Comparison of ENCODE assay signal across 15 cellular contexts in genomic region chr18:23291456-23292205, GRCh38.
DNase-seq lines count a peak whose midpoint lies in the region; ATAC-seq and TF ChIP-seq lines count a peak whose summit lies in the region.
"Had no signal": no experiment of that assay in that cellular context is flagged by ENCODE, and none has a peak within 500 bp of the region (broad histone marks: within the 10 kb centered on the region; RNA-seq: fewer than 3 reads in every experiment).

No MANE protein-coding gene starts in this region.

- no peak overlapping the region for H3K4me3 Mint-ChIP-seq in MCF 10A (ENCODE audit: unreplicated experiment)
- H3K4me3 Mint-ChIP-seq: activated CD4-positive, alpha-beta memory T cell treated with anti-CD3 and anti-CD28 coated beads for 36 hours; activated naive CD4-positive, alpha-beta T cell treated with anti-CD3 and anti-CD28 coated beads, Interleukin-2, amount 10 ng/mL, durations not matched to agents 7 days and 5 days; B cell; neural progenitor cell had no signal

- H3K36me3 Mint-ChIP-seq in MCF 10A (ENCODE audit: insufficient read depth, unreplicated experiment), result no peaks in the 10 kb centered on the region
- H3K36me3 Mint-ChIP-seq: activated CD4-positive, alpha-beta memory T cell treated with anti-CD3 and anti-CD28 coated beads for 36 hours; activated naive CD4-positive, alpha-beta T cell treated with anti-CD3 and anti-CD28 coated beads, Interleukin-2, amount 10 ng/mL, durations not matched to agents 7 days and 5 days; neural progenitor cell had no signal

- no peak for TF ChIP-seq POLR2A in Peyer's patch (IDR thresholded peaks at IDR 0.05)

- no peaks in the 10 kb centered on the region for H3K36me3 ChIP-seq in BJ (ENCODE audit: control insufficient read depth, insufficient read depth, low read length)
- no peaks in the 10 kb centered on the region for H3K36me3 ChIP-seq in MG63
- H3K36me3 ChIP-seq in left lung, result no peaks in the 10 kb centered on the region
- H3K36me3 ChIP-seq in Peyer's patch, result no peaks in the 10 kb centered on the region
- H3K36me3 ChIP-seq: neural progenitor cell had no signal

- peak; percentile 28 for DNase-seq in BJ (ENCODE audit: low read depth)
- DNase-seq in MG63, result peak; percentile 17
- DNase-seq in MCF 10A (ENCODE audit: unreplicated experiment), result peak; percentile 69
- DNase-seq in left lung, result no peak
- DNase-seq in Peyer's patch, result no peak
- no peak for DNase-seq in RPMI8226
- DNase-seq in NCI-H128 (lab: John Stamatoyannopoulos, UW; ENCODE audit: unreplicated experiment), result no peak
- DNase-seq: activated CD4-positive, alpha-beta memory T cell treated with anti-CD3 and anti-CD28 coated beads for 36 hours; activated naive CD4-positive, alpha-beta T cell treated with anti-CD3 and anti-CD28 coated beads, Interleukin-2, amount 10 ng/mL, durations not matched to agents 7 days and 5 days; NCI-H1092 treated with DMSO at 0.1 percent for 48 hours; NK-92 treated with Interleukin-12 subunit alpha and Interleukin-12 subunit beta, amount 100 ng/mL, for 24 hours had no signal

- POLR2A ChIA-PET in BJ (lab: Charles Lee) (no interaction called here), MCF 10A (lab: Yijun Ruan, JAX) (no interaction called here)

- TF ChIP-seq CTCF in BJ (IDR thresholded peaks at IDR 0.05; ENCODE audit: insufficient read depth, low read depth, low read length) (no peak), MCF 10A (IDR thresholded peaks at IDR 0.05; ENCODE audit: unreplicated experiment) (no peak), left lung (IDR thresholded peaks at IDR 0.05) (no peak), Peyer's patch (IDR thresholded peaks at IDR 0.05) (no peak)

- CTCF ChIA-PET in BJ (lab: Yijun Ruan, JAX), result interaction anchor here (0.8 to 1.3 kb wide), 2 partner anchors 119 to 173 kb away, joined by 3 read pairs; no protein-coding TSS in a partner anchor
- CTCF ChIA-PET in MCF 10A (lab: Yijun Ruan, JAX), result interaction anchor here (0.5 to 0.7 kb wide), 5 partner anchors 9 to 412 kb away, joined by 3 to 4 read pairs (median 3); no protein-coding TSS in a partner anchor

- H3K9me3 Mint-ChIP-seq in MCF 10A (ENCODE audit: unreplicated experiment), result no peaks in the 10 kb centered on the region
- H3K9me3 Mint-ChIP-seq: activated CD4-positive, alpha-beta memory T cell treated with anti-CD3 and anti-CD28 coated beads for 36 hours; activated naive CD4-positive, alpha-beta T cell treated with anti-CD3 and anti-CD28 coated beads, Interleukin-2, amount 10 ng/mL, durations not matched to agents 7 days and 5 days; neural progenitor cell had no signal

- no peak overlapping the region for H3K27ac ChIP-seq in left lung
- H3K27ac ChIP-seq in Peyer's patch, result no peak overlapping the region
- H3K27ac ChIP-seq: HL-60, neural progenitor cell had no signal

- H3K9me3 ChIP-seq in MG63 (no peaks in the 10 kb centered on the region), left lung (no peaks in the 10 kb centered on the region), Peyer's patch (no peaks in the 10 kb centered on the region)

- no peaks in the 10 kb centered on the region for H3K27me3 Mint-ChIP-seq in MCF 10A (ENCODE audit: insufficient read depth, unreplicated experiment)
- H3K27me3 Mint-ChIP-seq: activated CD4-positive, alpha-beta memory T cell treated with anti-CD3 and anti-CD28 coated beads for 36 hours; activated naive CD4-positive, alpha-beta T cell treated with anti-CD3 and anti-CD28 coated beads, Interleukin-2, amount 10 ng/mL, durations not matched to agents 7 days and 5 days; B cell had no signal

- H3K27me3 ChIP-seq in BJ (ENCODE audit: control insufficient read depth, insufficient read depth, low read length) (no peaks in the 10 kb centered on the region), MG63 (no peaks in the 10 kb centered on the region), left lung (no peaks in the 10 kb centered on the region), Peyer's patch (no peaks in the 10 kb centered on the region)
- H3K27me3 ChIP-seq: neural progenitor cell had no signal

- H3K27ac Mint-ChIP-seq in MCF 10A (ENCODE audit: low read depth, unreplicated experiment), result peak overlapping the region; percentile 49
- H3K27ac Mint-ChIP-seq: activated CD4-positive, alpha-beta memory T cell treated with anti-CD3 and anti-CD28 coated beads for 36 hours; activated naive CD4-positive, alpha-beta T cell treated with anti-CD3 and anti-CD28 coated beads, Interleukin-2, amount 10 ng/mL, durations not matched to agents 7 days and 5 days; neural progenitor cell had no signal

- H3K4me1 ChIP-seq in left lung (peaks cover 0 to 2% of the 10 kb centered on the region in 2 donors), Peyer's patch (no peaks in the 10 kb centered on the region)

- intact Hi-C loops in MCF 10A (cut with micrococcal nuclease), result no loop called here
- intact Hi-C loops in left lung (cut with DNase I), result no loop called here

- H3K4me1 Mint-ChIP-seq in MCF 10A (ENCODE audit: insufficient read depth, unreplicated experiment), result peaks cover 14% of the 10 kb centered on the region
- H3K4me1 Mint-ChIP-seq: activated naive CD4-positive, alpha-beta T cell treated with anti-CD3 and anti-CD28 coated beads, Interleukin-2, amount 10 ng/mL, durations not matched to agents 7 days and 5 days; B cell had no signal

- peak; percentile 54 for ATAC-seq in left lung
- no peak for ATAC-seq in HG03442 (IDR thresholded peaks at IDR 0.05; ENCODE audit: unreplicated experiment)

- H3K4me3 ChIP-seq in BJ (ENCODE audit: low read depth, low read length), result no peak overlapping the region
- no peak overlapping the region for H3K4me3 ChIP-seq in MG63
- no peak overlapping the region for H3K4me3 ChIP-seq in left lung
- H3K4me3 ChIP-seq in Peyer's patch, result no peak overlapping the region
- H3K4me3 ChIP-seq: neural progenitor cell had no signal

- BruUV-seq in MCF 10A (replicated peaks; lab: Mats Ljungman, UMichigan), result no TSS peak

Comparison
In these comparisons a context has a peak if more than half of its experiments do, and no peak if none do; other contexts are left out.
1. DNase-seq: peak in BJ (single experiment), MG63 (single experiment) and MCF 10A (single experiment); none in left lung (0 of 2), Peyer's patch (0 of 3), RPMI8226 (single experiment) and NCI-H128 (single experiment).